Comparison of ENCODE assay signal across 27 cellular contexts in the genomic region with DNA sequence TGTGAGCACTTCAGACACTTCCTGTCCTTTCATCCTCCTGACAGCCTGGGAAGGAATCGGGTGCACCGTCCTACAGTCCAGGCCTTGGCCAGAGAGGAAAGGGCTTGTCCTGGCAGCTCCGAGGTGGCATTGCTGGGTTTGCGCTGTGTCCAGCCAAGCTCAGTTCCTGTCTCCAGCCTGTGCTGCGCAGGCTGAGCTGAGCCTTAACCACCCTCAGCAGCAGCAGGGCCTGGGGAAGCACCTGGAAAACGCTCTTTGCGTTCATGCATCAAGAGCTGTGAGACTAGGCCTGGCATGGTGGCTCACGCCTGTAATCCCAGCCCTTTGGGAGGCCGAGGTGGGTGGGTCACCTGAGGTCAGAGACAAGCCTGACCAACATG. TPM values are rescaled to one million over a fixed set of nuclear protein-coding genes. Genes with fewer than 3 reads are reported as not detected.
DNase-seq lines count a peak whose midpoint lies in the region; ATAC-seq and TF ChIP-seq lines count a peak whose summit lies in the region.
"Had no signal": no experiment of that assay in that cellular context is flagged by ENCODE, and none has a peak within 500 bp of the region (broad histone marks: within the 10 kb centered on the region; RNA-seq: fewer than 3 reads in every experiment).

No MANE protein-coding gene starts in this region.

- H3K4me3 ChIP-seq in right atrium auricular region: no peak overlapping the region
- H3K4me3 ChIP-seq in lower lobe of right lung: no peak overlapping the region
- H3K4me3 ChIP-seq: body of pancreas, dorsolateral prefrontal cortex, heart left ventricle, lung had no signal

- intact Hi-C loops in Right ventricle myocardium inferior (cut with DNase I): no loop called here
- intact Hi-C loops in lower lobe of right lung (cut with DNase I): no loop called here

- no peaks in the 10 kb centered on the region for H3K4me1 Mint-ChIP-seq in activated naive CD4-positive, alpha-beta T cell treated with anti-CD3 and anti-CD28 coated beads, Interleukin-2, amount 10 ng/mL, durations not matched to agents 7 days and 5 days
- H3K4me1 Mint-ChIP-seq: activated CD4-positive, alpha-beta memory T cell treated with anti-CD3 and anti-CD28 coated beads, Interleukin-2, amount 10 ng/mL, durations not matched to agents 7 days and 5 days; activated naive CD8-positive, alpha-beta T cell treated with anti-CD3 and anti-CD28 coated beads for 36 hours; naive thymus-derived CD8-positive, alpha-beta T cell; T-cell had no signal

- no peaks in the 10 kb centered on the region for H3K36me3 Mint-ChIP-seq in activated naive CD4-positive, alpha-beta T cell treated with anti-CD3 and anti-CD28 coated beads, Interleukin-2, amount 10 ng/mL, durations not matched to agents 7 days and 5 days
- H3K36me3 Mint-ChIP-seq: activated naive CD8-positive, alpha-beta T cell treated with anti-CD3 and anti-CD28 coated beads for 36 hours; IgD-negative memory B cell; naive thymus-derived CD8-positive, alpha-beta T cell; T-cell had no signal

- no peak overlapping the region for H3K27ac Mint-ChIP-seq in activated naive CD4-positive, alpha-beta T cell treated with anti-CD3 and anti-CD28 coated beads, Interleukin-2, amount 10 ng/mL, durations not matched to agents 7 days and 5 days
- H3K27ac Mint-ChIP-seq: activated CD4-positive, alpha-beta memory T cell treated with anti-CD3 and anti-CD28 coated beads, Interleukin-2, amount 10 ng/mL, durations not matched to agents 7 days and 5 days; activated naive CD8-positive, alpha-beta T cell treated with anti-CD3 and anti-CD28 coated beads for 36 hours; activated T-cell treated with anti-CD3 and anti-CD28 coated beads, Interleukin-2, amount 50 U/mL, for 24 hours; IgD-negative memory B cell; naive thymus-derived CD8-positive, alpha-beta T cell; T-cell had no signal

- H3K9me3 Mint-ChIP-seq in activated naive CD4-positive, alpha-beta T cell treated with anti-CD3 and anti-CD28 coated beads, Interleukin-2, amount 10 ng/mL, durations not matched to agents 7 days and 5 days: no peaks in the 10 kb centered on the region
- H3K9me3 Mint-ChIP-seq: activated CD4-positive, alpha-beta memory T cell treated with anti-CD3 and anti-CD28 coated beads, Interleukin-2, amount 10 ng/mL, durations not matched to agents 7 days and 5 days; activated T-cell treated with anti-CD3 and anti-CD28 coated beads, Interleukin-2, amount 50 U/mL, for 24 hours; T-cell had no signal

- no peaks in the 10 kb centered on the region for H3K27me3 ChIP-seq in right atrium auricular region
- no peaks in the 10 kb centered on the region for H3K27me3 ChIP-seq in lower lobe of right lung (ENCODE audit: low read depth)
- H3K27me3 ChIP-seq: body of pancreas, dorsolateral prefrontal cortex, heart left ventricle had no signal

- peaks cover 40% of the 10 kb centered on the region for H3K27me3 Mint-ChIP-seq in activated naive CD4-positive, alpha-beta T cell treated with anti-CD3 and anti-CD28 coated beads, Interleukin-2, amount 10 ng/mL, durations not matched to agents 7 days and 5 days

- no peak for TF ChIP-seq CTCF in right atrium auricular region (IDR thresholded peaks at IDR 0.05)
- no peak for TF ChIP-seq CTCF in lower lobe of right lung (IDR thresholded peaks at IDR 0.05)

- H3K9me3 ChIP-seq in right atrium auricular region: no peaks in the 10 kb centered on the region
- no peaks in the 10 kb centered on the region for H3K9me3 ChIP-seq in lower lobe of right lung
- H3K9me3 ChIP-seq: body of pancreas, heart left ventricle had no signal

- H3K4me1 ChIP-seq in right atrium auricular region: peaks cover 0 to 40% of the 10 kb centered on the region in 2 donors
- peaks cover 19% of the 10 kb centered on the region for H3K4me1 ChIP-seq in lower lobe of right lung
- H3K4me1 ChIP-seq: parathyroid adenoma had no signal

- H3K36me3 ChIP-seq in right atrium auricular region (no peaks in the 10 kb centered on the region), lower lobe of right lung (no peaks in the 10 kb centered on the region)
- H3K36me3 ChIP-seq: heart left ventricle had no signal

- ATAC-seq in Right ventricle myocardium inferior: peak; percentile 33
- no peak for ATAC-seq in lower lobe of right lung
- ATAC-seq: body of pancreas; naive thymus-derived CD8-positive, alpha-beta T cell; T-cell had no signal

- CTCF ChIA-PET in activated naive CD4-positive, alpha-beta T cell treated with anti-CD3 and anti-CD28 coated beads, Interleukin-2, amount 10 ng/mL, durations not matched to agents 7 days and 5 days (lab: Charles Lee): no interaction called here

- no peak overlapping the region for H3K27ac ChIP-seq in right atrium auricular region
- H3K27ac ChIP-seq in lower lobe of right lung: no peak overlapping the region
- H3K27ac ChIP-seq: body of pancreas, C4-2B, dorsolateral prefrontal cortex, parathyroid adenoma had no signal

- no peak for DNase-seq in Right ventricle myocardium inferior (ENCODE audit: missing footprints)
- DNase-seq in right atrium auricular region (ENCODE audit: low spot score): no peak
- DNase-seq in dermis microvascular lymphatic vessel endothelial cell (ENCODE audit: low read depth in 2 of 2): peak; percentile 22 to 79
- DNase-seq in lower lobe of right lung: peak; percentile 47
- DNase-seq in activated T-cell treated with anti-CD3 and anti-CD28 coated beads for 4 hours: no peak
- no peak for DNase-seq in activated naive CD4-positive, alpha-beta T cell treated with anti-CD3 and anti-CD28 coated beads, Interleukin-2, amount 10 ng/mL, durations not matched to agents 7 days and 5 days
- no peak for DNase-seq in NCI-H1092 treated with DMSO at 0.1 percent for 48 hours (lab: John Stamatoyannopoulos, UW)
- DNase-seq in activated CD4-positive, CD25-positive, alpha-beta regulatory T cell treated with anti-CD3 and anti-CD28 coated beads, Interleukin-2, amount 50 U/mL, for 72 hours: no peak
- DNase-seq: activated CD4-positive, alpha-beta memory T cell treated with anti-CD3 and anti-CD28 coated beads, Interleukin-2, amount 10 ng/mL, durations not matched to agents 7 days and 5 days; activated naive CD8-positive, alpha-beta T cell treated with anti-CD3 and anti-CD28 coated beads for 36 hours; activated T-cell treated with anti-CD3 and anti-CD28 coated beads, Interleukin-2, amount 50 U/mL, for 24 hours; body of pancreas; DMS 273 treated with DMSO at 0.1 percent for 48 hours; GF-D8; GOT3; heart left ventricle; MM.1S; naive thymus-derived CD8-positive, alpha-beta T cell; NCI-H187; small intestine; stimulated activated CD8-positive, alpha-beta memory T cell treated with anti-CD3 and anti-CD28 coated beads, Interleukin-4, amount 100 ng/mL, for 48 hours; T-cell had no signal

- H3K4me3 Mint-ChIP-seq in activated naive CD4-positive, alpha-beta T cell treated with anti-CD3 and anti-CD28 coated beads, Interleukin-2, amount 10 ng/mL, durations not matched to agents 7 days and 5 days: no peak overlapping the region
- H3K4me3 Mint-ChIP-seq: activated CD4-positive, alpha-beta memory T cell treated with anti-CD3 and anti-CD28 coated beads, Interleukin-2, amount 10 ng/mL, durations not matched to agents 7 days and 5 days; activated naive CD8-positive, alpha-beta T cell treated with anti-CD3 and anti-CD28 coated beads for 36 hours; activated T-cell treated with anti-CD3 and anti-CD28 coated beads, Interleukin-2, amount 50 U/mL, for 24 hours; IgD-negative memory B cell; naive thymus-derived CD8-positive, alpha-beta T cell; T-cell had no signal

RNA-seq across cellular contexts. Expression of a gene that starts 33.7 kb away (rescaled TPM):
- total RNA-seq in Right ventricle myocardium inferior (49.6 TPM), right atrium auricular region (10 to 100 TPM; 28.3 to 30.2 TPM), dermis microvascular lymphatic vessel endothelial cell (29.9 and 35.1 TPM in 2 replicates), lower lobe of right lung (34.5 TPM)
- total RNA-seq: activated CD4-positive, alpha-beta memory T cell treated with anti-CD3 and anti-CD28 coated beads, Interleukin-2, amount 10 ng/mL, durations not matched to agents 7 days and 5 days; naive thymus-derived CD8-positive, alpha-beta T cell had no signal

Comparison
In these comparisons a context has a peak if more than half of its experiments do, and no peak if none do; other contexts are left out.
1. DNase-seq: peak in dermis microvascular lymphatic vessel endothelial cell (2 of 2) and lower lobe of right lung (single experiment); none in Right ventricle myocardium inferior (single experiment), right atrium auricular region (single experiment), activated T-cell treated with anti-CD3 and anti-CD28 coated beads for 4 hours (single experiment), activated naive CD4-positive, alpha-beta T cell treated with anti-CD3 and anti-CD28 coated beads, Interleukin-2, amount 10 ng/mL, durations not matched to agents 7 days and 5 days (single experiment), NCI-H1092 treated with DMSO at 0.1 percent for 48 hours (single experiment) and activated CD4-positive, CD25-positive, alpha-beta regulatory T cell treated with anti-CD3 and anti-CD28 coated beads, Interleukin-2, amount 50 U/mL, for 72 hours (single experiment).